Comparison of ENCODE assay signal across 8 cellular contexts in the genomic region with DNA sequence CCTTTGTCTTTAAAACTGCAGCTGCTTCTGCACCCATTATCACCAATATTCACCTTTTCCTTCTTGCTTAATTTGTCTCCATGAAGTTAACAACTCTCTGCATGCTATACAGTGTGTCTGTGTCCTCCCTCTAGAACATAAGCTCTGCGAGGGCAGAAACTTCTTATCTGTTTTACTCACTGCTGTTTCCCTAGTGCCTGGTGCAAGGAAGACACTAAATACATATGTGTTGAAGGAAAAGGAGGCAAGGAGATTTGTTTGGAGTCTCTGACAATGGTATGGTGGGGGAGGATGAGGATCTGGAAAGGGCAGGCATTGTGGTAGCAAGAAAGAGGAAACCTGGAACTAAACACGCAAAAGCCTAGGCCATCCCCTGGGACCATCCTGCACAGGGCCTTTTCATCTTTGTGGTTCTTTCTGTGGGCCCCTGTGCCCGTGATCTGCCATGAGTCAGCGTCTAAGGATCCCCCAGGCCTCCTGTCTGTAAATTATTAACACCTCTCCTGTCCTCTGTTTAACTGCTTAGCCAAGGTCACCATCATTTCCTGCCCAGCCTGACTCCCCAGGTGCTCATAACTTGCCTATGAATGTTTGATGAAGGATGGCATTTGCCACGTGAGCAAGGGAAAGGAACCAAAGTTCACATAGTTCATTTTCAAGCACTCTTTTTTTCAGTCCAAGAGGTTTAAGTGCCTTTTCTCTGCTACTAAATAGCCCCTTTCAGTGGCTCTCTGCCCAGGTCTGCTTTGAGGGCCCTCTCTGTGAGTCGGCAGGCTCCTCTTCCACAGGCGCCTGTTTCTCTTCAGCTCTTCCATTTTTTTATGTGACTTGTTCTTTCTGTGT.
A peak's percentile ranks its signal among the peaks of the same experiment; 100 is the strongest.
DNase-seq lines count a peak whose midpoint lies in the region; ATAC-seq and TF ChIP-seq lines count a peak whose summit lies in the region.

No MANE protein-coding gene starts in this region.

- CTCF ChIA-PET in A673 (lab: Charles Lee) = no interaction called here
- CTCF ChIA-PET in activated CD4-positive, alpha-beta T cell treated with anti-CD3 and anti-CD28 coated beads, Interleukin-2, amount 10 ng/mL, durations not matched to agents 7 days and 5 days (lab: Charles Lee) = no interaction called here

- H3K9me3 Mint-ChIP-seq in activated CD4-positive, alpha-beta T cell treated with anti-CD3 and anti-CD28 coated beads, Interleukin-2, amount 10 ng/mL, durations not matched to agents 7 days and 5 days = no peaks in the 10 kb centered on the region

- TF ChIP-seq CTCF in A673 (conservative IDR thresholded peaks at IDR 0.05; ENCODE audit: low read depth, low read length) = no peak

- H3K4me3 ChIP-seq in BLaER1 treated with 17β-estradiol and CSF1 and Interleukin-3, amounts not matched to agents 10 nM and 100 nM = no peak overlapping the region
- H3K4me3 ChIP-seq in duodenal mucosa (ENCODE audit: low read depth in 1 of 2, low read length in 2 of 2) (peak overlapping the region in 1 of 2 donors; percentile 10), A673 (ENCODE audit: low read depth, low read length, poor library complexity, severe bottlenecking) (no peak overlapping the region)

- peaks cover 18 to 57% (median 44%) of the 10 kb centered on the region in 10 experiments for H3K4me1 ChIP-seq in BLaER1 treated with 17β-estradiol and CSF1 and Interleukin-3, amounts not matched to agents 10 nM and 100 nM
- peaks cover 35 to 52% of the 10 kb centered on the region in 2 donors for H3K4me1 ChIP-seq in duodenal mucosa (ENCODE audit: control insufficient read depth in 1 of 2, insufficient read depth in 2 of 2, low read length in 2 of 2)
- H3K4me1 ChIP-seq in A673 (ENCODE audit: insufficient read depth, low read length, poor library complexity, severe bottlenecking) = no peaks in the 10 kb centered on the region

- peak; percentile 67 for ATAC-seq in GM21390 (IDR thresholded peaks at IDR 0.05; ENCODE audit: unreplicated experiment)
- no peak for ATAC-seq in sciatic nerve

- peak overlapping the region in 10 of 11 experiments; percentile 12 to 78 (median 62); a peak in 20 of 22 replicates for H3K4me2 ChIP-seq in BLaER1 treated with 17β-estradiol and CSF1 and Interleukin-3, amounts not matched to agents 10 nM and 100 nM

- H3K27me3 Mint-ChIP-seq in activated CD4-positive, alpha-beta T cell treated with anti-CD3 and anti-CD28 coated beads, Interleukin-2, amount 10 ng/mL, durations not matched to agents 7 days and 5 days = peaks cover 9% of the 10 kb centered on the region

- no peaks in the 10 kb centered on the region for H3K36me3 Mint-ChIP-seq in activated CD4-positive, alpha-beta T cell treated with anti-CD3 and anti-CD28 coated beads, Interleukin-2, amount 10 ng/mL, durations not matched to agents 7 days and 5 days (ENCODE audit: low read depth)

- H4K20me1 ChIP-seq in BLaER1 treated with 17β-estradiol and CSF1 and Interleukin-3, amounts not matched to agents 10 nM and 100 nM = peaks cover 0 to 6% (median 0%) of the 10 kb centered on the region in 11 experiments; a peak in 2 of 22 replicates

- DNase-seq in HuH-7 (ENCODE audit: low spot score) = peak; percentile 73
- DNase-seq in A673 (ENCODE audit: low spot score) = no peak
- DNase-seq in NOMO-1 treated with DMSO at 0.1 percent for 48 hours (lab: John Stamatoyannopoulos, UW; ENCODE audit: unreplicated experiment) = no peak
- no peak for DNase-seq in sciatic nerve (ENCODE audit: low spot score)
- no peak for DNase-seq in activated CD4-positive, alpha-beta T cell treated with anti-CD3 and anti-CD28 coated beads, Interleukin-2, amount 10 ng/mL, durations not matched to agents 7 days and 5 days

- H3K27ac ChIP-seq in BLaER1 treated with 17β-estradiol and CSF1 and Interleukin-3, amounts not matched to agents 10 nM and 100 nM = peak overlapping the region in 3 of 11 experiments; percentile 13 to 47 (median 36); a peak in 5 of 22 replicates
- peak overlapping the region; percentile 44 for H3K27ac ChIP-seq in duodenal mucosa (ENCODE audit: low read depth, low read length)
- H3K27ac ChIP-seq in A673 (ENCODE audit: low read depth, low read length, poor library complexity, severe bottlenecking) = no peak overlapping the region

- peak overlapping the region in 2 of 11 experiments; percentile 7 to 19; a peak in 1 of 22 replicates for H3K9ac ChIP-seq in BLaER1 treated with 17β-estradiol and CSF1 and Interleukin-3, amounts not matched to agents 10 nM and 100 nM
- H3K9ac ChIP-seq in duodenal mucosa (ENCODE audit: low read depth in 1 of 2, low read length in 2 of 2) = no peak overlapping the region

- H3K9me3 ChIP-seq in BLaER1 treated with 17β-estradiol and CSF1 and Interleukin-3, amounts not matched to agents 10 nM and 100 nM (replicated peaks in 1 of 11) = peaks cover 0 to 11% (median 9%) of the 10 kb centered on the region in 11 experiments; a peak in 13 of 22 replicates
- peaks cover 0 to 3% of the 10 kb centered on the region in 2 donors for H3K9me3 ChIP-seq in duodenal mucosa (ENCODE audit: control insufficient read depth in 1 of 2, low read length in 2 of 2)
- H3K9me3 ChIP-seq in A673 (ENCODE audit: low read depth, low read length, poor library complexity, severe bottlenecking) = no peaks in the 10 kb centered on the region

- BruUV-seq in A673 (replicated peaks; lab: Mats Ljungman, UMichigan) = no TSS peak

- intact Hi-C loops in A673 (cut with micrococcal nuclease; ENCODE audit: unreplicated experiment) (no loop called here), sciatic nerve (cut with DNase I) (no loop called here)

- no peak overlapping the region for H3K27ac Mint-ChIP-seq in activated CD4-positive, alpha-beta T cell treated with anti-CD3 and anti-CD28 coated beads, Interleukin-2, amount 10 ng/mL, durations not matched to agents 7 days and 5 days

- no peak overlapping the region for H3K4me3 Mint-ChIP-seq in activated CD4-positive, alpha-beta T cell treated with anti-CD3 and anti-CD28 coated beads, Interleukin-2, amount 10 ng/mL, durations not matched to agents 7 days and 5 days

- H3K4me1 Mint-ChIP-seq in activated CD4-positive, alpha-beta T cell treated with anti-CD3 and anti-CD28 coated beads, Interleukin-2, amount 10 ng/mL, durations not matched to agents 7 days and 5 days = no peaks in the 10 kb centered on the region

- peaks cover 0 to 8% (median 0%) of the 10 kb centered on the region in 11 experiments; a peak in 3 of 22 replicates for H3K27me3 ChIP-seq in BLaER1 treated with 17β-estradiol and CSF1 and Interleukin-3, amounts not matched to agents 10 nM and 100 nM
- H3K27me3 ChIP-seq in duodenal mucosa (ENCODE audit: control insufficient read depth in 1 of 2, insufficient read depth in 2 of 2, low read length in 2 of 2) = no peaks in the 10 kb centered on the region
- H3K27me3 ChIP-seq in A673 (replicated peaks; ENCODE audit: insufficient read depth, low read depth, low read length, poor library complexity) = no peaks in the 10 kb centered on the region

- POLR2A ChIA-PET in A673 (lab: Charles Lee; ENCODE audit: low non-redundant PET) = no interaction called here
- POLR2A ChIA-PET in activated CD4-positive, alpha-beta T cell treated with anti-CD3 and anti-CD28 coated beads, Interleukin-2, amount 10 ng/mL, durations not matched to agents 7 days and 5 days (lab: Charles Lee) = no interaction called here

- no peaks in the 10 kb centered on the region for H3K36me3 ChIP-seq in BLaER1 treated with 17β-estradiol and CSF1 and Interleukin-3, amounts not matched to agents 10 nM and 100 nM
- H3K36me3 ChIP-seq in duodenal mucosa (ENCODE audit: control insufficient read depth in 1 of 2, insufficient read depth in 2 of 2, low read length in 2 of 2) (no peaks in the 10 kb centered on the region), A673 (ENCODE audit: insufficient read depth, low read length, poor library complexity, severe bottlenecking) (no peaks in the 10 kb centered on the region)
